Comparison of ENCODE assay signal across 8 cellular contexts in genomic region chr16:68265078-68265925, GRCh38. TPM values are rescaled to one million over a fixed set of nuclear protein-coding genes. Genes with fewer than 3 reads are reported as not detected.
A peak's percentile ranks its signal among the peaks of the same experiment; 100 is the strongest.
DNase-seq lines count a peak whose midpoint lies in the region; ATAC-seq lines count a peak whose summit lies in the region.

No MANE protein-coding gene starts in this region.

- intact Hi-C loops in left ventricle myocardium superior (cut with micrococcal nuclease), result loop anchor here (5.0 kb wide), 1 partner anchor 47 kb away; the partner anchor contains the start of genes PRMT7 and SLC7A6OS

- ATAC-seq in HG03175 (IDR thresholded peaks at IDR 0.05; ENCODE audit: unreplicated experiment) (peak; percentile 10), left ventricle myocardium superior (peak; percentile 66), HG02759 (IDR thresholded peaks at IDR 0.05; ENCODE audit: unreplicated experiment) (no peak)

- DNase-seq in DMS153 (lab: John Stamatoyannopoulos, UW) (peak; percentile 8), DMS153 treated with DMSO at 0.1 percent for 48 hours (lab: John Stamatoyannopoulos, UW; ENCODE audit: unreplicated experiment) (no peak), SIG-M5 treated with dmso at 0.1 percent for 504 hours (lab: John Stamatoyannopoulos, UW; ENCODE audit: unreplicated experiment) (peak; percentile 81), amniotic epithelial cell (ENCODE audit: low read depth) (peak; percentile 79), left ventricle myocardium superior (peak; percentile 71), renal cortical epithelial cell (ENCODE audit: low read depth) (peak; percentile 87)

RNA-seq across cellular contexts. Expression of gene SLC7A6, which starts 1.0 kb away (rescaled TPM):
- 38.2 TPM for total RNA-seq in left ventricle myocardium superior
- total RNA-seq in renal cortical epithelial cell, result 7.1 and 20.0 TPM in 2 replicates

RNA-seq across cellular contexts. Expression of gene PLA2G15, which starts 20.1 kb away (rescaled TPM):
- total RNA-seq in left ventricle myocardium superior (33.8 TPM), renal cortical epithelial cell (19.3 and 50.1 TPM in 2 replicates)

RNA-seq across cellular contexts. Expression of gene ESRP2, which starts 29.4 kb away (rescaled TPM):
- total RNA-seq in left ventricle myocardium superior, result 0.87 TPM
- 11.5 and 13.9 TPM in 2 replicates for total RNA-seq in renal cortical epithelial cell

RNA-seq across cellular contexts. Expression of gene SLC7A6OS, which starts 45.4 kb away (rescaled TPM):
- total RNA-seq in left ventricle myocardium superior, result 14.2 TPM
- 10.1 and 12.1 TPM in 2 replicates for total RNA-seq in renal cortical epithelial cell

RNA-seq across cellular contexts. Expression of gene PRMT7, which starts 45.5 kb away (rescaled TPM):
- total RNA-seq in left ventricle myocardium superior (30.9 TPM), renal cortical epithelial cell (21.5 and 49.2 TPM in 2 replicates)
